In the genomic region with DNA sequence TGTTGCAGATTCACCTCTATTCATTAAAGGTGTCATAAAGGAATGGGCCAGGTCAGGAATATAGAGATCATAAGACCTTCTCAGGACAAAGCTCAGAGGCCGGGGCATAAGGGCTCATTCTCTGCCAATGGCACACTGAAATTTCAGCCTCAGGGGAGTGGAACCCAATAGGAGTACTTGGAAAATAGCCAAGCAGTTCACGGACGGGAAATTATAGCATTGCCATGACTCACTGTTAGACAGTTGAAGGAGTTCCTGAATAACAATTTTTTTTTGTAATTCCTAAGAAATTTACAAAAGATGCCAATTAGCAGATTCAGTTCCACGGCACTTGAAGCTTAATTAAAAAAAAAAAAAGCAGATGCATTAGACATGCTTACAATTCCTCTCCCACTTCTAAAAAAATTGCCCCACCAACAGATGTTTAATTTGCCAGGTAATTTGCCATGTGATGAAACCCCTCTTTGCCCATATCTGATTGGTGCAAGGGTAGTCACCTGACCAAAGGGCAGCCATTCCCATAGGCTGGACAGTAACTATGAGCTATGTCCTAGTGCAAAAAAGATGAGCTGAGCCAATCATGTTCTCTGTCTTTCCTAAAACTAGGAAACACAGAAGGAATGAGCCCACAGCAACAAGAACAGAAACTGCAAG, we compare ENCODE assay signal across 10 cellular contexts. TPM values are rescaled to one million over a fixed set of nuclear protein-coding genes. Genes with fewer than 3 reads are reported as not detected.
A peak's percentile ranks its signal among the peaks of the same experiment; 100 is the strongest.
DNase-seq lines count a peak whose midpoint lies in the region; ATAC-seq, FAIRE-seq and TF ChIP-seq lines count a peak whose summit lies in the region.
"Had no signal": no experiment of that assay in that cellular context is flagged by ENCODE, and none has a peak within 500 bp of the region (broad histone marks: within the 10 kb centered on the region; RNA-seq: fewer than 3 reads in every experiment).

No MANE protein-coding gene starts in this region.

- no TSS peak for BruUV-seq in K562 (replicated peaks; lab: Mats Ljungman, UMichigan)

- TF ChIP-seq EP300 in K562 (IDR thresholded peaks at IDR 0.05; ENCODE audit: low read length), result no peak

- H4K20me1 ChIP-seq in K562 (replicated peaks; ENCODE audit: control insufficient read depth, insufficient read depth, low read length), result no peaks in the 10 kb centered on the region

- no peak overlapping the region for H3K9ac ChIP-seq in K562 (ENCODE audit: insufficient read depth in 1 of 2, low read depth in 2 of 2, low read length in 2 of 2)
- H3K9ac ChIP-seq: KMS-11 had no signal

- H3K27me3 Mint-ChIP-seq in progenitor cell of endocrine pancreas, result no peaks in the 10 kb centered on the region

- no peaks in the 10 kb centered on the region for H3K36me3 ChIP-seq in K562 (ENCODE audit: control insufficient read depth, insufficient read depth, low read length)

- no peak overlapping the region for H3K4me3 ChIP-seq in K562

- FAIRE-seq in K562 (lab: Jason Lieb, UNC), result peak; percentile 58

- H3K4me2 ChIP-seq in K562 (ENCODE audit: insufficient read depth, low read length), result no peak overlapping the region
- H3K4me2 ChIP-seq: KMS-11 had no signal

- no peaks in the 10 kb centered on the region for H3K9me1 ChIP-seq in K562 (ENCODE audit: control insufficient read depth, insufficient read depth, low read length)

- H3K27ac Mint-ChIP-seq in progenitor cell of endocrine pancreas, result no peak overlapping the region

- POLR2A ChIA-PET in K562 (lab: Yijun Ruan, JAX), result interaction anchor here (2.2 kb wide), 1 partner anchor 13 kb away, joined by 7 read pairs; no protein-coding TSS in a partner anchor

- TF ChIP-seq RAD21 in K562 (CRISPR knock-in tag; conservative IDR thresholded peaks at IDR 0.05 in 1 of 2, IDR thresholded peaks at IDR 0.05 in 1 of 2), result no peak

- TF ChIP-seq CTCF in K562 (IDR thresholded peaks at IDR 0.05 in 2 of 3, conservative IDR thresholded peaks at IDR 0.05 in 1 of 3; ENCODE audit: insufficient read depth in 2 of 3, low read depth in 1 of 3, low read length in 3 of 3), result no peak
- no peak for TF ChIP-seq CTCF in progenitor cell of endocrine pancreas (IDR thresholded peaks at IDR 0.05; ENCODE audit: unreplicated experiment)

- in situ Hi-C loops in K562 (cut with MboI), result no loop called here

- H3K4me1 ChIP-seq in K562 (replicated peaks in 1 of 2; ENCODE audit: control insufficient read depth in 2 of 2, insufficient read depth in 2 of 2, low read length in 2 of 2), result no peaks in the 10 kb centered on the region; a peak in 1 of 5 replicates

- ATAC-seq in K562 (peak; percentile 71; the same call in 1 of the 3 replicates), GM21526 (IDR thresholded peaks at IDR 0.05; ENCODE audit: low FRiP score, unreplicated experiment) (no peak), HG02884 (IDR thresholded peaks at IDR 0.05; ENCODE audit: unreplicated experiment) (no peak)

- no peaks in the 10 kb centered on the region for H3K9me3 ChIP-seq in K562 (replicated peaks; ENCODE audit: control insufficient read depth, insufficient read depth, low read depth, low read length)

- H2AFZ ChIP-seq in K562 (ENCODE audit: low read depth, low read length), result no peak overlapping the region

- no peak overlapping the region for H3K27ac ChIP-seq in K562 (ENCODE audit: extremely low read depth, low read depth, low read length)
- H3K27ac ChIP-seq: KMS-11 had no signal

- DNase-seq in COLO829 (ENCODE audit: low spot score) (peak; percentile 82), NCI-H1436 treated with DMSO at 0.1 percent for 48 hours (lab: John Stamatoyannopoulos, UW) (peak; percentile 70), K562 (ENCODE audit: extremely low read depth in 1 of 4, low spot score in 3 of 4) (peak in 3 of 4 experiments; percentile 40 to 49 (median 44)), kidney tubule cell (ENCODE audit: low spot score) (peak; percentile 88), progenitor cell of endocrine pancreas (ENCODE audit: low spot score, unreplicated experiment) (no peak)
- no peak for DNase-seq in stimulated activated CD4-positive, alpha-beta T cell treated with anti-CD3 and anti-CD28 coated beads, Interleukin-2, amount 100 ng/mL, for 48 hours
- DNase-seq: activated effector memory CD4-positive, alpha-beta T cell treated with Interleukin-2 at 50 U/mL for 16 hours had no signal

- H3K9me3 Mint-ChIP-seq in progenitor cell of endocrine pancreas (ENCODE audit: low read depth), result no peaks in the 10 kb centered on the region

- no peak for TF ChIP-seq POLR2A in K562 (conservative IDR thresholded peaks at IDR 0.05)

- H3K27me3 ChIP-seq in K562 (ENCODE audit: control insufficient read depth in 2 of 2, insufficient read depth in 2 of 2, low read length in 2 of 2), result peaks cover 10 to 14% of the 10 kb centered on the region in 2 experiments; a peak in 3 of 5 replicates

- no peaks in the 10 kb centered on the region for H3K79me2 ChIP-seq in K562 (ENCODE audit: control insufficient read depth, insufficient read depth, low read length)

- no peaks in the 10 kb centered on the region for H3K36me3 Mint-ChIP-seq in progenitor cell of endocrine pancreas (ENCODE audit: insufficient read depth)

- intact Hi-C loops in K562 (cut with micrococcal nuclease), result no loop called here

- H3K4me3 Mint-ChIP-seq in progenitor cell of endocrine pancreas (ENCODE audit: low read depth), result no peak overlapping the region

- H3K4me1 Mint-ChIP-seq in progenitor cell of endocrine pancreas (ENCODE audit: low read depth), result no peaks in the 10 kb centered on the region

- CTCF ChIA-PET in K562 (lab: Yijun Ruan, JAX; ENCODE audit: low intra/inter-chr PET ratio), result interaction anchor here (0.6 kb wide), 1 partner anchor 157 kb away, joined by 3 read pairs; no protein-coding TSS in a partner anchor

- 7% methylated on average over 4 of the region's 4 CpGs for WGBS in K562 (ENCODE audit: insufficient coverage, low coverage, missing lambda C conversion rate)

TF ChIP-seq in K562, 482 proteins besides CTCF, POLR2A, EP300 and RAD21 (continues in another document):
- no peak for TF ChIP-seq BRCA1 (IDR thresholded peaks at IDR 0.05)
- TF ChIP-seq BRCA1 (CRISPR knock-in tag; IDR thresholded peaks at IDR 0.05), result no peak
- TF ChIP-seq SETDB1 (IDR thresholded peaks at IDR 0.05; ENCODE audit: low read length), result no peak
- no peak for TF ChIP-seq SREBF2 (CRISPR knock-in tag; IDR thresholded peaks at IDR 0.05)
- TF ChIP-seq, protein P1, sequence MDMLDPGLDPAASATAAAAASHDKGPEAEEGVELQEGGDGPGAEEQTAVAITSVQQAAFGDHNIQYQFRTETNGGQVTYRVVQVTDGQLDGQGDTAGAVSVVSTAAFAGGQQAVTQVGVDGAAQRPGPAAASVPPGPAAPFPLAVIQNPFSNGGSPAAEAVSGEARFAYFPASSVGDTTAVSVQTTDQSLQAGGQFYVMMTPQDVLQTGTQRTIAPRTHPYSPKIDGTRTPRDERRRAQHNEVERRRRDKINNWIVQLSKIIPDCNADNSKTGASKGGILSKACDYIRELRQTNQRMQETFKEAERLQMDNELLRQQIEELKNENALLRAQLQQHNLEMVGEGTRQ (CRISPR knock-in tag; IDR thresholded peaks at IDR 0.05), result peak; percentile 74
- TF ChIP-seq, protein P2, sequence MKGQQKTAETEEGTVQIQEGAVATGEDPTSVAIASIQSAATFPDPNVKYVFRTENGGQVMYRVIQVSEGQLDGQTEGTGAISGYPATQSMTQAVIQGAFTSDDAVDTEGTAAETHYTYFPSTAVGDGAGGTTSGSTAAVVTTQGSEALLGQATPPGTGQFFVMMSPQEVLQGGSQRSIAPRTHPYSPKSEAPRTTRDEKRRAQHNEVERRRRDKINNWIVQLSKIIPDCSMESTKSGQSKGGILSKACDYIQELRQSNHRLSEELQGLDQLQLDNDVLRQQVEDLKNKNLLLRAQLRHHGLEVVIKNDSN (CRISPR knock-in tag; IDR thresholded peaks at IDR 0.05), result peak; percentile 61
- peak; percentile 38 for TF ChIP-seq NFYB (IDR thresholded peaks at IDR 0.05; ENCODE audit: extremely low read depth, insufficient read length)

RNA-seq across cellular contexts. Expression of a gene that starts 58.6 kb away (rescaled TPM):
- 14.6 and 25.8 TPM in 2 replicates for total RNA-seq in K562 (2011; cell fraction: chromatin; rRNA removed; ENCODE audit: low replicate concordance)
- total RNA-seq in K562 (2011; cell fraction: nucleolus; rRNA removed), result 9.7 and 10.5 TPM in 2 replicates
- total RNA-seq in K562 (2011; cell fraction: nucleoplasm; rRNA removed), result 15.5 and 22.9 TPM in 2 replicates
- total RNA-seq in K562 (2014; rRNA removed), result 12.5 and 14.6 TPM in 2 replicates
- 18.3 and 19.4 TPM in 2 replicates for total RNA-seq in K562 (2014; rRNA removed; fragmentation: Illumina TruSeq; extraction: Trizol)
- total RNA-seq in K562 (2015; rRNA removed; fragmentation: Illumina TruSeq; extraction: Trizol), result 11.9 and 12.6 TPM in 2 replicates
- 18.7 and 20.6 TPM in 2 replicates for total RNA-seq in K562 (2021)
- 24.7 and 28.5 TPM in 2 replicates for polyA plus RNA-seq in K562 (2011; rRNA removed)
- polyA plus RNA-seq in K562 (2011; cell fraction: cytosol; rRNA removed), result 10.2 and 14.1 TPM in 2 replicates
- polyA plus RNA-seq in K562 (2011; cell fraction: nucleus; rRNA removed), result 19.5 and 27.6 TPM in 2 replicates
- 11.1 and 11.4 TPM in 2 replicates for polyA plus RNA-seq in K562 (2012)
- polyA plus RNA-seq in K562 (2014; fragmentation: Illumina TruSeq; extraction: Trizol), result 13.6 and 14.6 TPM in 2 replicates
- 10 to 100 TPM; 18.6 to 19.6 TPM for polyA plus RNA-seq in K562 (2014; fragmentation: Nextera tagmentation; extraction: Ambion mirVana)
- polyA plus RNA-seq in K562 (2014; rRNA removed), result 14.1 and 18.8 TPM in 2 replicates
- 26.3 and 26.7 TPM in 2 replicates for polyA minus RNA-seq in K562 (2011; rRNA and poly(A)+ RNA removed)
- 8.0 and 8.8 TPM in 2 replicates for polyA minus RNA-seq in K562 (2011; cell fraction: cytosol; rRNA and poly(A)+ RNA removed)
- 14.4 and 18.4 TPM in 2 replicates for polyA minus RNA-seq in K562 (2011; cell fraction: nucleus; rRNA and poly(A)+ RNA removed)
- total RNA-seq in progenitor cell of endocrine pancreas, result 8.9 and 13.5 TPM in 2 replicates

RNA-seq across cellular contexts. Expression of a gene that starts 58.7 kb away (rescaled TPM):
- total RNA-seq in K562 (2011; cell fraction: chromatin; rRNA removed; ENCODE audit: low replicate concordance), result 113 and 199 TPM in 2 replicates
- 69.4 and 77.0 TPM in 2 replicates for total RNA-seq in K562 (2011; cell fraction: nucleolus; rRNA removed)
- 108 and 163 TPM in 2 replicates for total RNA-seq in K562 (2011; cell fraction: nucleoplasm; rRNA removed)
- total RNA-seq in K562 (2014; rRNA removed) (79.2 and 90.9 TPM in 2 replicates), K562 (2014; rRNA removed; fragmentation: Illumina TruSeq; extraction: Trizol) (127 and 130 TPM in 2 replicates), K562 (2015; rRNA removed; fragmentation: Illumina TruSeq; extraction: Trizol) (104 and 105 TPM in 2 replicates), K562 (2021) (96.7 and 97.6 TPM in 2 replicates), progenitor cell of endocrine pancreas (54.7 and 60.6 TPM in 2 replicates)
- polyA plus RNA-seq in K562 (2011; rRNA removed) (118 and 144 TPM in 2 replicates), K562 (2014; fragmentation: Illumina TruSeq; extraction: Trizol) (111 and 125 TPM in 2 replicates), K562 (2014; fragmentation: Nextera tagmentation; extraction: Ambion mirVana) (100 to 1,000 TPM; 106 to 122 TPM), K562 (2014; rRNA removed) (73.6 and 79.9 TPM in 2 replicates)
- 103 and 114 TPM in 2 replicates for polyA plus RNA-seq in K562 (2011; cell fraction: cytosol; rRNA removed)
- 77.8 and 78.9 TPM in 2 replicates for polyA plus RNA-seq in K562 (2011; cell fraction: nucleus; rRNA removed)
- 64.0 and 66.5 TPM in 2 replicates for polyA plus RNA-seq in K562 (2012)
- polyA minus RNA-seq in K562 (2011; rRNA and poly(A)+ RNA removed), result 143 and 145 TPM in 2 replicates
- 90.5 and 106 TPM in 2 replicates for polyA minus RNA-seq in K562 (2011; cell fraction: cytosol; rRNA and poly(A)+ RNA removed)
- polyA minus RNA-seq in K562 (2011; cell fraction: nucleus; rRNA and poly(A)+ RNA removed), result 64.1 and 85.1 TPM in 2 replicates

Comparison
In these comparisons a context has a peak if more than half of its experiments do, and no peak if none do; other contexts are left out.
1. DNase-seq: peak in COLO829 (single experiment), NCI-H1436 treated with DMSO at 0.1 percent for 48 hours (single experiment), K562 (3 of 4) and kidney tubule cell (single experiment); none in stimulated activated CD4-positive, alpha-beta T cell treated with anti-CD3 and anti-CD28 coated beads, Interleukin-2, amount 100 ng/mL, for 48 hours (0 of 2) and progenitor cell of endocrine pancreas (single experiment).